In genomic region chr9:786405-786804, GRCh38 we compare ENCODE assay signal across 1 cellular context.
TF ChIP-seq lines count a peak whose summit lies in the region.

No MANE protein-coding gene starts in this region.

TF ChIP-seq in IMR-90, 13 proteins besides CTCF, POLR2A, EP300 and RAD21 (continued from another document):
- no peak for TF ChIP-seq USF2 (IDR thresholded peaks at IDR 0.05; ENCODE audit: low read depth, low read length)
- TF ChIP-seq ELK1 (IDR thresholded peaks at IDR 0.05; ENCODE audit: borderline replicate concordance, low read depth, low read length): no peak
- no peak for TF ChIP-seq RFX5 (IDR thresholded peaks at IDR 0.05; ENCODE audit: low read depth, low read length)
- TF ChIP-seq CHD1 (IDR thresholded peaks at IDR 0.05; ENCODE audit: low read depth, low read length): no peak
- TF ChIP-seq NFE2L2 (IDR thresholded peaks at IDR 0.05; ENCODE audit: low read depth, low read length): no peak
- TF ChIP-seq MAFK (IDR thresholded peaks at IDR 0.05; ENCODE audit: low read depth, low read length): no peak
